In genomic region chr6:50135968-50136367, GRCh38 we compare ENCODE assay signal across 1 cellular context.
TF ChIP-seq lines count a peak whose summit lies in the region.

No MANE protein-coding gene starts in this region.

TF ChIP-seq in liver, 16 proteins besides CTCF, POLR2A, EP300 and RAD21 (continued from another document):
- TF ChIP-seq, protein P1, sequence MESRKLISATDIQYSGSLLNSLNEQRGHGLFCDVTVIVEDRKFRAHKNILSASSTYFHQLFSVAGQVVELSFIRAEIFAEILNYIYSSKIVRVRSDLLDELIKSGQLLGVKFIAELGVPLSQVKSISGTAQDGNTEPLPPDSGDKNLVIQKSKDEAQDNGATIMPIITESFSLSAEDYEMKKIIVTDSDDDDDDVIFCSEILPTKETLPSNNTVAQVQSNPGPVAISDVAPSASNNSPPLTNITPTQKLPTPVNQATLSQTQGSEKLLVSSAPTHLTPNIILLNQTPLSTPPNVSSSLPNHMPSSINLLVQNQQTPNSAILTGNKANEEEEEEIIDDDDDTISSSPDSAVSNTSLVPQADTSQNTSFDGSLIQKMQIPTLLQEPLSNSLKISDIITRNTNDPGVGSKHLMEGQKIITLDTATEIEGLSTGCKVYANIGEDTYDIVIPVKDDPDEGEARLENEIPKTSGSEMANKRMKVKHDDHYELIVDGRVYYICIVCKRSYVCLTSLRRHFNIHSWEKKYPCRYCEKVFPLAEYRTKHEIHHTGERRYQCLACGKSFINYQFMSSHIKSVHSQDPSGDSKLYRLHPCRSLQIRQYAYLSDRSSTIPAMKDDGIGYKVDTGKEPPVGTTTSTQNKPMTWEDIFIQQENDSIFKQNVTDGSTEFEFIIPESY (IDR thresholded peaks at IDR 0.05), result no peak
